Comparison of ENCODE assay signal across 30 cellular contexts in the genomic region with DNA sequence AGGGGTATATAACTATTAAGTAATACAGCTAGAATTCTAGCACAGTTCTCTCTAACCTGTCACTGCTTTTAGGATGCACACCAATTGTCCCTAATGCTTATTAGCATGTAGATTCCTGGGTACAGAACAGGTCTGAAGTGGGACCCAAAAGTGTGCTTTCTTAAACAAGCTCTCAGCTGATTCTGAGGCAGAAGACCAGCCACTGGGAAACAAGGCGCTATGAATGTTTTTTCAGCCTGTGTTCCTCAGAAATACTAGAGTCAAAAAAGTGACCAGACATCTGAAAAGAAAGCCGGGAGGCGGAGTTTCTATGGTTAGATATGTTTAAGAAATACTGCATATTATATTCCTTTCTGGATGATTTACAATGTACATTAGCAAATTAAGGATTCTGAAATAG. TPM values are rescaled to one million over a fixed set of nuclear protein-coding genes. Genes with fewer than 3 reads are reported as not detected.
DNase-seq lines count a peak whose midpoint lies in the region; ATAC-seq and TF ChIP-seq lines count a peak whose summit lies in the region.
"Had no signal": no experiment of that assay in that cellular context is flagged by ENCODE, and none has a peak within 500 bp of the region (broad histone marks: within the 10 kb centered on the region; RNA-seq: fewer than 3 reads in every experiment).

No MANE protein-coding gene starts in this region.

- CTCF ChIA-PET in PC-9 (lab: Charles Lee): interaction anchor here (0.6 kb wide), 1 partner anchor 599 kb away, joined by 4 read pairs; no protein-coding TSS in a partner anchor

- H2AFZ ChIP-seq in PC-9 (no peak overlapping the region), hepatocyte (no peak overlapping the region)

- ATAC-seq in HG02610 (IDR thresholded peaks at IDR 0.05; ENCODE audit: unreplicated experiment): no peak
- ATAC-seq: activated CD4-positive, alpha-beta T cell treated with anti-CD3 and anti-CD28 coated beads for 36 hours; CD8-positive, alpha-beta T cell had no signal

- DNase-seq in left ventricle myocardium inferior (no peak), right atrium auricular region (ENCODE audit: low spot score) (no peak), PC-9 (no peak), hepatocyte (ENCODE audit: low spot score) (no peak), thyroid gland (peak; percentile 73), substantia nigra (lab: John Stamatoyannopoulos, UW) (no peak), NCI-H226 (no peak)
- DNase-seq: 8988T; activated CD4-positive, alpha-beta T cell treated with anti-CD3 and anti-CD28 coated beads for 36 hours; activated naive CD4-positive, alpha-beta T cell; activated T-cell treated with anti-CD3 and anti-CD28 coated beads, Interleukin-2, amount 50 U/mL, for 24 hours; adrenal gland; brain microvascular endothelial cell; CD8-positive, alpha-beta T cell; DMS153; islet precursor cell; KG1; naive B cell; NCI-H1417; NCI-H2029 treated with DMSO at 0.1 percent for 48 hours; NCI-H345; NCI-H748 treated with DMSO at 0.1 percent for 48 hours; sigmoid colon; stimulated activated naive CD4-positive, alpha-beta T cell; uterus had no signal

- H3K27me3 ChIP-seq in left ventricle myocardium inferior (ENCODE audit: low read depth): no peaks in the 10 kb centered on the region
- H3K27me3 ChIP-seq in right atrium auricular region: no peaks in the 10 kb centered on the region
- H3K27me3 ChIP-seq in PC-9 (ENCODE audit: insufficient read depth, low read depth): no peaks in the 10 kb centered on the region
- H3K27me3 ChIP-seq in hepatocyte: no peaks in the 10 kb centered on the region
- H3K27me3 ChIP-seq in thyroid gland: no peaks in the 10 kb centered on the region
- H3K27me3 ChIP-seq: adrenal gland, brain microvascular endothelial cell, sigmoid colon, uterus had no signal

- peak in 1 of 2 donors; percentile 57 for TF ChIP-seq POLR2A in thyroid gland (IDR thresholded peaks at IDR 0.05)

- POLR2A ChIA-PET in PC-9 (lab: Charles Lee; ENCODE audit: unreplicated experiment): interaction anchor here (0.6 kb wide), 1 partner anchor 312 kb away, joined by 3 read pairs; no protein-coding TSS in a partner anchor

- H3F3A ChIP-seq in PC-9 (ENCODE audit: insufficient read depth, low read depth): peaks cover 49% of the 10 kb centered on the region

- no peaks in the 10 kb centered on the region for H3K9me3 ChIP-seq in left ventricle myocardium inferior (replicated peaks)
- H3K9me3 ChIP-seq in right atrium auricular region: no peaks in the 10 kb centered on the region
- no peaks in the 10 kb centered on the region for H3K9me3 ChIP-seq in PC-9 (ENCODE audit: insufficient read depth, low read depth)
- H3K9me3 ChIP-seq in hepatocyte (ENCODE audit: low read depth): no peaks in the 10 kb centered on the region
- no peaks in the 10 kb centered on the region for H3K9me3 ChIP-seq in thyroid gland
- H3K9me3 ChIP-seq: adrenal gland, sigmoid colon, uterus had no signal

- H3K4me2 ChIP-seq in PC-9 (peak overlapping the region; percentile 94), hepatocyte (peak overlapping the region; percentile 95)

- BruUV-seq in PC-9 (replicated peaks; lab: Mats Ljungman, UMichigan): no TSS peak

- H3K36me3 ChIP-seq in left ventricle myocardium inferior: no peaks in the 10 kb centered on the region
- no peaks in the 10 kb centered on the region for H3K36me3 ChIP-seq in right atrium auricular region
- H3K36me3 ChIP-seq in PC-9 (ENCODE audit: low read depth): peaks cover 5% of the 10 kb centered on the region; the same call in 1 of the 2 replicates
- no peaks in the 10 kb centered on the region for H3K36me3 ChIP-seq in hepatocyte (replicated peaks; ENCODE audit: insufficient read depth, low read depth)
- no peaks in the 10 kb centered on the region for H3K36me3 ChIP-seq in thyroid gland
- H3K36me3 ChIP-seq: adrenal gland, brain microvascular endothelial cell, sigmoid colon, uterus had no signal

- peaks cover 22% of the 10 kb centered on the region for H4K20me1 ChIP-seq in PC-9 (ENCODE audit: insufficient read depth)
- no peaks in the 10 kb centered on the region for H4K20me1 ChIP-seq in hepatocyte (ENCODE audit: insufficient read depth, poor library complexity, severe bottlenecking)

- no peaks in the 10 kb centered on the region for H3K9me2 ChIP-seq in PC-9 (ENCODE audit: insufficient read depth)
- H3K9me2 ChIP-seq in hepatocyte (replicated peaks; ENCODE audit: insufficient read depth): no peaks in the 10 kb centered on the region

- WGBS in hepatocyte (ENCODE audit: low lambda C conversion rate, missing lambda C conversion rate): 96% methylated on average over 3 of the region's 3 CpGs
- 53 to 66% methylated on average over 3 of the region's 3 CpGs for WGBS in thyroid gland, 2 donors

- H3K27ac ChIP-seq in left ventricle myocardium inferior (replicated peaks): peak overlapping the region; percentile 1
- H3K27ac ChIP-seq in right atrium auricular region: no peak overlapping the region
- H3K27ac ChIP-seq in PC-9: no peak overlapping the region
- H3K27ac ChIP-seq in hepatocyte: no peak overlapping the region
- peak overlapping the region; percentile 91 to 99 (median 98) for H3K27ac ChIP-seq in thyroid gland
- no peak overlapping the region for H3K27ac ChIP-seq in substantia nigra (ENCODE audit: low read depth, low read length, poor library complexity, severe bottlenecking)
- H3K27ac ChIP-seq: adrenal gland, brain microvascular endothelial cell, SK-N-MC, uterus had no signal

- H3K4me3 ChIP-seq in left ventricle myocardium inferior (no peak overlapping the region), right atrium auricular region (no peak overlapping the region), PC-9 (peak overlapping the region; percentile 76; the same call in 1 of the 2 replicates), hepatocyte (no peak overlapping the region), thyroid gland (replicated peaks in 1 of 3) (peak overlapping the region in 1 of 3 donors; percentile 14)
- H3K4me3 ChIP-seq: uterus had no signal

- H3K4me1 ChIP-seq in left ventricle myocardium inferior: peaks cover 89% of the 10 kb centered on the region
- H3K4me1 ChIP-seq in right atrium auricular region: peaks cover 0 to 64% of the 10 kb centered on the region in 2 donors
- peaks cover 47% of the 10 kb centered on the region for H3K4me1 ChIP-seq in PC-9 (replicated peaks; ENCODE audit: insufficient read depth)
- H3K4me1 ChIP-seq in hepatocyte (ENCODE audit: insufficient read depth): peaks cover 26% of the 10 kb centered on the region
- peaks cover 59 to 80% of the 10 kb centered on the region in 2 donors for H3K4me1 ChIP-seq in thyroid gland

- TF ChIP-seq CTCF in left ventricle myocardium inferior (IDR thresholded peaks at IDR 0.05; ENCODE audit: borderline replicate concordance) (no peak), right atrium auricular region (IDR thresholded peaks at IDR 0.05) (no peak), PC-9 (conservative IDR thresholded peaks at IDR 0.05) (no peak), hepatocyte (IDR thresholded peaks at IDR 0.05; ENCODE audit: poor library complexity) (no peak), thyroid gland (IDR thresholded peaks at IDR 0.05) (no peak)

- intact Hi-C loops in left ventricle myocardium inferior (cut with micrococcal nuclease): no loop called here
- intact Hi-C loops in PC-9 (cut with micrococcal nuclease; ENCODE audit: unreplicated experiment): no loop called here
- intact Hi-C loops in thyroid gland (cut with DNase I): no loop called here

- peaks cover 77% of the 10 kb centered on the region for H3K79me2 ChIP-seq in PC-9 (ENCODE audit: low read depth)
- peaks cover 68% of the 10 kb centered on the region for H3K79me2 ChIP-seq in hepatocyte

RNA-seq across cellular contexts. Expression of gene PEF1, which starts 1.8 kb away (rescaled TPM):
- 36.4 TPM for total RNA-seq in left ventricle myocardium inferior
- total RNA-seq in right atrium auricular region: 10 to 100 TPM; 42.9 to 66.8 TPM
- total RNA-seq in PC-9 (2021): 40.3 and 44.5 TPM in 2 replicates
- total RNA-seq in hepatocyte: 70.7 and 85.9 TPM in 2 replicates
- polyA plus RNA-seq in hepatocyte: 85.5 and 89.0 TPM in 2 replicates
- 100 to 1,000 TPM; 180 to 355 (median 312) TPM for total RNA-seq in thyroid gland

RNA-seq across cellular contexts. Expression of gene HCRTR1, which starts 25.4 kb away (rescaled TPM):
- 0.44 TPM for total RNA-seq in left ventricle myocardium inferior
- under 1 TPM in 1 of 2 donors, not detected in 1; 0.43 TPM for total RNA-seq in right atrium auricular region
- not detected in 2 replicates for total RNA-seq in PC-9 (2021)
- total RNA-seq in hepatocyte: 0.28 TPM in 1 of 2 replicates, not detected in the other
- 0.68 TPM in 1 of 2 replicates, not detected in the other for polyA plus RNA-seq in hepatocyte
- 1 to 10 TPM in 2 of 4 donors, under 1 TPM in 2; 0.40 to 5.6 (median 1.3) TPM for total RNA-seq in thyroid gland
- total RNA-seq: activated CD4-positive, alpha-beta T cell treated with anti-CD3 and anti-CD28 coated beads for 36 hours; activated CD8-positive, alpha-beta memory T cell treated with anti-CD3 and anti-CD28 coated beads for 36 hours; CD8-positive, alpha-beta T cell; HT1080; sigmoid colon; T-helper 2 cell treated with Interferon-gamma antibody and Interleukin-4, amounts not matched to agents 100 ng/mL and 5 ng/mL, for 36 hours; uterus had no signal

Comparison
In these comparisons a context has a peak if more than half of its experiments do, and no peak if none do; other contexts are left out.
1. H3K27ac ChIP-seq: peak in left ventricle myocardium inferior (single experiment) and thyroid gland (3 of 3); none in right atrium auricular region (0 of 2), PC-9 (single experiment), hepatocyte (single experiment) and substantia nigra (single experiment).
2. DNase-seq: peak in thyroid gland (2 of 2); none in left ventricle myocardium inferior (single experiment), right atrium auricular region (single experiment), PC-9 (0 of 2), hepatocyte (single experiment), substantia nigra (0 of 49) and NCI-H226 (single experiment).